In the genomic region with DNA sequence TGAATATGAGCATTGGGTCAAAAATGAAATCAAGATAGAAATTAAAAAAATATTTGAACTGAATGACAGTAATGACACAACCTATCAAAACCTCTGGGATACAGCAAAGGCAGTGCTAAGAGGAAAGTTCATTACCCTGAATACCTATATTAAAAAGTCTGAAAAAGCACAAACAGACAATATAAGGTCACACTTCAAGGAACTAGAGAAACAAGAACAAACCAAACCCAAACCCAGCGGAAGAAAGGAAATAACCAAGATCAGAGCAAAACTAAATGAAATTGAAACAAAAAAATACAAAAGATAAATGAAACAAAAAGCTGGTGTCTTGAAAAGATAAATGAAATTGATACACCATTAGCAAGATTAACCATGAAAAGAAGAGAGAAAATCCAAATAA, we compare ENCODE assay signal across 7 cellular contexts.
DNase-seq lines count a peak whose midpoint lies in the region; ATAC-seq, FAIRE-seq and TF ChIP-seq lines count a peak whose summit lies in the region.
"Not testable (repeated sequence)": the region's sequence is repeated elsewhere in the genome, so short reads cannot be mapped to it uniquely, and the experiment has no call there.

No MANE protein-coding gene starts in this region.

- CTCF ChIA-PET in activated CD4-positive, alpha-beta T cell treated with anti-CD3 and anti-CD28 coated beads, Interleukin-2, amount 10 ng/mL, durations not matched to agents 7 days and 5 days (lab: Charles Lee); GM12878 (lab: Yijun Ruan, JAX): not testable (repeated sequence)

- DNase-seq in activated CD4-positive, alpha-beta T cell treated with anti-CD3 and anti-CD28 coated beads, Interleukin-2, amount 10 ng/mL, durations not matched to agents 7 days and 5 days; activated T-cell treated with anti-CD3 and anti-CD28 coated beads, Interleukin-2, amount 50 U/mL, for 72 hours; GM12878 (ENCODE audit: low read depth, low spot score); natural killer cell treated with Interleukin-12 subunit alpha and Interleukin-12 subunit beta and Interleukin-15 and Interleukin-18, amount 100 ng/mL, for 72 hours (ENCODE audit: low spot score): not testable (repeated sequence)

- peak; percentile 35 for FAIRE-seq in GM12878 (lab: Jason Lieb, UNC)

- not testable (repeated sequence) for H2AFZ ChIP-seq in GM12878 (ENCODE audit: control insufficient read depth, low read depth, low read length)

- not testable (repeated sequence) for H3K4me1 ChIP-seq in BLaER1; GM12878 (ENCODE audit: control insufficient read depth, insufficient read depth, low read length)

- H3K4me3 Mint-ChIP-seq in T-helper 1 cell treated with Interleukin-12 subunit alpha and Interleukin-12 subunit beta and Interleukin-4 antibody, amounts not matched to agents 30 μg/mL and 1 μg/mL, for 36 hours, result peak overlapping the region; percentile 69
- peak overlapping the region; percentile 26 for H3K4me3 Mint-ChIP-seq in activated CD4-positive, alpha-beta T cell treated with anti-CD3 and anti-CD28 coated beads, Interleukin-2, amount 10 ng/mL, durations not matched to agents 7 days and 5 days
- not testable (repeated sequence) for H3K4me3 Mint-ChIP-seq in activated T-cell treated with anti-CD3 and anti-CD28 coated beads, Interleukin-2, amount 50 U/mL, for 72 hours; activated naive CD8-positive, alpha-beta T cell
- peak overlapping the region; percentile 10 for H3K4me3 Mint-ChIP-seq in natural killer cell treated with Interleukin-12 subunit alpha and Interleukin-12 subunit beta and Interleukin-15 and Interleukin-18, amount 100 ng/mL, for 72 hours

- not testable (repeated sequence) for H3K9ac ChIP-seq in BLaER1; GM12878 (ENCODE audit: control insufficient read depth, insufficient read depth, low read length)

- TF ChIP-seq CTCF in GM12878 (IDR thresholded peaks at IDR 0.05 in 2 of 3, conservative IDR thresholded peaks at IDR 0.05 in 1 of 3; ENCODE audit: control insufficient read depth in 2 of 3, extremely low read depth in 1 of 3, insufficient read depth in 1 of 3, low read depth in 3 of 3, low read length in 3 of 3), result not testable (repeated sequence)

- 45% methylated on average over 1 of the region's 1 CpG for WGBS in GM12878 (ENCODE audit: insufficient coverage, insufficient replicate concordance, low lambda C conversion rate, missing lambda C conversion rate)

- intact Hi-C loops in GM12878 (cut with micrococcal nuclease; ENCODE audit: unreplicated experiment), result not testable (repeated sequence)

- peaks cover 14% of the 10 kb centered on the region for H3K36me3 Mint-ChIP-seq in T-helper 1 cell treated with Interleukin-12 subunit alpha and Interleukin-12 subunit beta and Interleukin-4 antibody, amounts not matched to agents 30 μg/mL and 1 μg/mL, for 36 hours (ENCODE audit: low read depth)
- not testable (repeated sequence) for H3K36me3 Mint-ChIP-seq in activated CD4-positive, alpha-beta T cell treated with anti-CD3 and anti-CD28 coated beads, Interleukin-2, amount 10 ng/mL, durations not matched to agents 7 days and 5 days (ENCODE audit: low read depth); activated T-cell treated with anti-CD3 and anti-CD28 coated beads, Interleukin-2, amount 50 U/mL, for 72 hours (ENCODE audit: insufficient read depth in 2 of 2); activated naive CD8-positive, alpha-beta T cell; natural killer cell treated with Interleukin-12 subunit alpha and Interleukin-12 subunit beta and Interleukin-15 and Interleukin-18, amount 100 ng/mL, for 72 hours

- BruUV-seq in GM12878 (replicated peaks; lab: Mats Ljungman, UMichigan), result not testable (repeated sequence)

- peaks cover 22% of the 10 kb centered on the region for H3K9me3 Mint-ChIP-seq in T-helper 1 cell treated with Interleukin-12 subunit alpha and Interleukin-12 subunit beta and Interleukin-4 antibody, amounts not matched to agents 30 μg/mL and 1 μg/mL, for 36 hours
- not testable (repeated sequence) for H3K9me3 Mint-ChIP-seq in activated CD4-positive, alpha-beta T cell treated with anti-CD3 and anti-CD28 coated beads, Interleukin-2, amount 10 ng/mL, durations not matched to agents 7 days and 5 days; activated naive CD8-positive, alpha-beta T cell (ENCODE audit: low read depth); natural killer cell treated with Interleukin-12 subunit alpha and Interleukin-12 subunit beta and Interleukin-15 and Interleukin-18, amount 100 ng/mL, for 72 hours
- peaks cover 7 to 15% of the 10 kb centered on the region in 2 donors for H3K9me3 Mint-ChIP-seq in activated T-cell treated with anti-CD3 and anti-CD28 coated beads, Interleukin-2, amount 50 U/mL, for 72 hours

- RAD21 ChIA-PET in GM12878 (lab: Charles Lee; ENCODE audit: unreplicated experiment), result interaction anchor here (0.7 kb wide), 1 partner anchor 27 kb away, joined by 3 read pairs; no protein-coding TSS in a partner anchor

- not testable (repeated sequence) for H3K27me3 ChIP-seq in BLaER1; GM12878 (replicated peaks in 1 of 2; ENCODE audit: control insufficient read depth in 2 of 2, insufficient read depth in 2 of 2, low read length in 1 of 2)

- SMC1A ChIA-PET in GM12878 (lab: Charles Lee; ENCODE audit: uncharacterized antibody, unreplicated experiment), result not testable (repeated sequence)

- H3K36me3 ChIP-seq in BLaER1; GM12878 (ENCODE audit: control insufficient read depth in 2 of 2, insufficient read depth in 2 of 2, low read length in 1 of 2): not testable (repeated sequence)

- POLR2A ChIA-PET in activated CD4-positive, alpha-beta T cell treated with anti-CD3 and anti-CD28 coated beads, Interleukin-2, amount 10 ng/mL, durations not matched to agents 7 days and 5 days (lab: Charles Lee); GM12878 (lab: Charles Lee): not testable (repeated sequence)

- H4K20me1 ChIP-seq in BLaER1; GM12878 (ENCODE audit: control insufficient read depth, insufficient read depth): not testable (repeated sequence)

- H3K79me2 ChIP-seq in GM12878 (ENCODE audit: control insufficient read depth, insufficient read depth, low read length), result not testable (repeated sequence)

- not testable (repeated sequence) for H3K9me3 ChIP-seq in BLaER1; GM12878 (replicated peaks; ENCODE audit: control insufficient read depth, insufficient read depth, low read length)

- H3K4me3 ChIP-seq in BLaER1, GM12878: not testable (repeated sequence)

- H3K27ac Mint-ChIP-seq in T-helper 1 cell treated with Interleukin-12 subunit alpha and Interleukin-12 subunit beta and Interleukin-4 antibody, amounts not matched to agents 30 μg/mL and 1 μg/mL, for 36 hours, result peak overlapping the region; percentile 82
- H3K27ac Mint-ChIP-seq in activated CD4-positive, alpha-beta T cell treated with anti-CD3 and anti-CD28 coated beads, Interleukin-2, amount 10 ng/mL, durations not matched to agents 7 days and 5 days, result peak overlapping the region; percentile 78
- peak overlapping the region; percentile 8 for H3K27ac Mint-ChIP-seq in activated T-cell treated with anti-CD3 and anti-CD28 coated beads, Interleukin-2, amount 50 U/mL, for 72 hours
- H3K27ac Mint-ChIP-seq in activated naive CD8-positive, alpha-beta T cell, result peak overlapping the region; percentile 2
- peak overlapping the region in 1 of 2 donors; percentile 38 for H3K27ac Mint-ChIP-seq in natural killer cell treated with Interleukin-12 subunit alpha and Interleukin-12 subunit beta and Interleukin-15 and Interleukin-18, amount 100 ng/mL, for 72 hours

- peaks cover 21% of the 10 kb centered on the region for H3K27me3 Mint-ChIP-seq in T-helper 1 cell treated with Interleukin-12 subunit alpha and Interleukin-12 subunit beta and Interleukin-4 antibody, amounts not matched to agents 30 μg/mL and 1 μg/mL, for 36 hours (ENCODE audit: low read depth)
- H3K27me3 Mint-ChIP-seq in activated CD4-positive, alpha-beta T cell treated with anti-CD3 and anti-CD28 coated beads, Interleukin-2, amount 10 ng/mL, durations not matched to agents 7 days and 5 days, result peaks cover 15% of the 10 kb centered on the region
- not testable (repeated sequence) for H3K27me3 Mint-ChIP-seq in activated T-cell treated with anti-CD3 and anti-CD28 coated beads, Interleukin-2, amount 50 U/mL, for 72 hours (ENCODE audit: low read depth); activated naive CD8-positive, alpha-beta T cell; natural killer cell treated with Interleukin-12 subunit alpha and Interleukin-12 subunit beta and Interleukin-15 and Interleukin-18, amount 100 ng/mL, for 72 hours

- peaks cover 10% of the 10 kb centered on the region for H3K4me1 Mint-ChIP-seq in T-helper 1 cell treated with Interleukin-12 subunit alpha and Interleukin-12 subunit beta and Interleukin-4 antibody, amounts not matched to agents 30 μg/mL and 1 μg/mL, for 36 hours (ENCODE audit: low read depth)
- peaks cover 23% of the 10 kb centered on the region for H3K4me1 Mint-ChIP-seq in activated CD4-positive, alpha-beta T cell treated with anti-CD3 and anti-CD28 coated beads, Interleukin-2, amount 10 ng/mL, durations not matched to agents 7 days and 5 days
- not testable (repeated sequence) for H3K4me1 Mint-ChIP-seq in activated T-cell treated with anti-CD3 and anti-CD28 coated beads, Interleukin-2, amount 50 U/mL, for 72 hours (ENCODE audit: low read depth); natural killer cell treated with Interleukin-12 subunit alpha and Interleukin-12 subunit beta and Interleukin-15 and Interleukin-18, amount 100 ng/mL, for 72 hours (ENCODE audit: low read depth in 2 of 2)
- H3K4me1 Mint-ChIP-seq in activated naive CD8-positive, alpha-beta T cell (ENCODE audit: low read depth), result peaks cover 11% of the 10 kb centered on the region

- not testable (repeated sequence) for H3K27ac ChIP-seq in BLaER1; GM12878 (ENCODE audit: control insufficient read depth, insufficient read depth)

- H3K4me2 ChIP-seq in BLaER1, result peak overlapping the region; percentile 24; the same call in 1 of the 2 replicates
- not testable (repeated sequence) for H3K4me2 ChIP-seq in GM12878 (ENCODE audit: control insufficient read depth, insufficient read depth)

- not testable (repeated sequence) for TF ChIP-seq POLR2A in GM12878 (IDR thresholded peaks at IDR 0.05; ENCODE audit: low read depth, low read length)

- not testable (repeated sequence) for TF ChIP-seq EP300 in GM12878 (IDR thresholded peaks at IDR 0.05; ENCODE audit: borderline replicate concordance in 1 of 2, control insufficient read depth in 1 of 2, low read depth in 2 of 2, low read length in 2 of 2)

- TF ChIP-seq RAD21 in GM12878 (IDR thresholded peaks at IDR 0.05; ENCODE audit: insufficient read depth, low read depth, low read length), result not testable (repeated sequence)

- in situ Hi-C loops in GM12878 (cut with MboI), result not testable (repeated sequence)

- ATAC-seq in activated T-cell treated with anti-CD3 and anti-CD28 coated beads, Interleukin-2, amount 50 U/mL, for 72 hours (replicated peaks in 1 of 2); GM12878; natural killer cell treated with Interleukin-12 subunit alpha and Interleukin-12 subunit beta and Interleukin-15 and Interleukin-18, amount 100 ng/mL, for 72 hours: not testable (repeated sequence)
